Comparison of ENCODE assay signal across 17 cellular contexts in genomic region chr3:71492566-71492965, GRCh38.
A peak's percentile ranks its signal among the peaks of the same experiment; 100 is the strongest.
DNase-seq lines count a peak whose midpoint lies in the region; ATAC-seq, FAIRE-seq and TF ChIP-seq lines count a peak whose summit lies in the region.
"Had no signal": no experiment of that assay in that cellular context is flagged by ENCODE, and none has a peak within 500 bp of the region (broad histone marks: within the 10 kb centered on the region; RNA-seq: fewer than 3 reads in every experiment).

No MANE protein-coding gene starts in this region.

- H3K4me1 ChIP-seq in neuronal stem cell (ENCODE audit: control insufficient read depth in 2 of 2, insufficient read depth in 1 of 2, low read depth in 1 of 2, low read length in 2 of 2): peaks cover 2 to 3% of the 10 kb centered on the region in 2 donors
- peaks cover 0 to 6% of the 10 kb centered on the region in 2 donors for H3K4me1 ChIP-seq in kidney (ENCODE audit: control insufficient read depth in 1 of 2, insufficient read depth in 1 of 2, low read depth in 1 of 2, low read length in 2 of 2)

- H3K27me3 Mint-ChIP-seq in CD4-positive, alpha-beta T cell: no peaks in the 10 kb centered on the region
- no peaks in the 10 kb centered on the region for H3K27me3 Mint-ChIP-seq in activated CD4-positive, alpha-beta memory T cell treated with anti-CD3 and anti-CD28 coated beads for 36 hours
- no peaks in the 10 kb centered on the region for H3K27me3 Mint-ChIP-seq in effector memory CD8-positive, alpha-beta T cell

- CTCF ChIA-PET in CD4-positive, alpha-beta T cell (lab: Charles Lee): no interaction called here
- CTCF ChIA-PET in activated CD4-positive, alpha-beta memory T cell treated with anti-CD3 and anti-CD28 coated beads for 36 hours (lab: Charles Lee): no interaction called here

- H3K79me1 ChIP-seq in neuronal stem cell (ENCODE audit: low read depth, low read length): peaks cover 2% of the 10 kb centered on the region

- intact Hi-C loops in CD4-positive, alpha-beta T cell (cut with DNase I, micrococcal nuclease): loop anchor here in 1 of 2 experiments (2.0 to 5.0 kb wide), 7 partner anchors 20 to 480 kb away; no protein-coding TSS in a partner anchor
- intact Hi-C loops in activated CD4-positive, alpha-beta memory T cell treated with anti-CD3 and anti-CD28 coated beads for 36 hours (cut with micrococcal nuclease): loop anchor here (2.0 to 5.0 kb wide), 4 partner anchors 266 to 480 kb away; no protein-coding TSS in a partner anchor
- intact Hi-C loops in kidney (cut with DNase I): no loop called here

- no peak overlapping the region for H2AFZ ChIP-seq in neuronal stem cell (ENCODE audit: low read length)
- H2AFZ ChIP-seq: PC-9 had no signal

- no peak overlapping the region for H2BK15ac ChIP-seq in neuronal stem cell (ENCODE audit: low read length)

- H3K27ac ChIP-seq in CD4-positive, alpha-beta T cell (ENCODE audit: low read depth, low read length): peak overlapping the region; percentile 88
- no peak overlapping the region for H3K27ac ChIP-seq in neuronal stem cell (replicated peaks; ENCODE audit: low read length)
- no peak overlapping the region for H3K27ac ChIP-seq in kidney (ENCODE audit: low read depth in 2 of 2, low read length in 2 of 2)
- H3K27ac ChIP-seq: 22Rv1; BLaER1 treated with 17β-estradiol and CSF1 and Interleukin-3, amounts not matched to agents 10 nM and 100 nM; PC-9 had no signal

- FAIRE-seq in kidney (lab: Jason Lieb, UNC): no peak
- FAIRE-seq: GM19239, keratinocyte had no signal

- peak overlapping the region; percentile 95 for H3K27ac Mint-ChIP-seq in CD4-positive, alpha-beta T cell
- peak overlapping the region; percentile 93 for H3K27ac Mint-ChIP-seq in activated CD4-positive, alpha-beta memory T cell treated with anti-CD3 and anti-CD28 coated beads for 36 hours
- peak overlapping the region; percentile 73 to 88 for H3K27ac Mint-ChIP-seq in effector memory CD8-positive, alpha-beta T cell

- H2AK5ac ChIP-seq in neuronal stem cell (ENCODE audit: low read depth, low read length): no peak overlapping the region

- H2BK12ac ChIP-seq in neuronal stem cell (ENCODE audit: low read length): no peak overlapping the region

- no peak overlapping the region for H3K23ac ChIP-seq in neuronal stem cell (ENCODE audit: low read depth, low read length, poor library complexity)

- H4K91ac ChIP-seq in neuronal stem cell (ENCODE audit: low read depth, low read length, poor library complexity): no peak overlapping the region

- peak; percentile 28 for ATAC-seq in CD4-positive, alpha-beta T cell (ENCODE audit: poor library complexity)
- peak; percentile 27 for ATAC-seq in effector memory CD8-positive, alpha-beta T cell (replicated peaks)
- ATAC-seq: HCT116 had no signal

- H3K36me3 ChIP-seq in neuronal stem cell (replicated peaks in 1 of 2; ENCODE audit: control insufficient read depth in 2 of 2, insufficient read depth in 2 of 2, low read length in 2 of 2) (peaks cover 0 to 6% of the 10 kb centered on the region in 2 donors), kidney (ENCODE audit: control insufficient read depth in 1 of 2, insufficient read depth in 2 of 2, low read length in 2 of 2) (no peaks in the 10 kb centered on the region)

- no peak overlapping the region for H3K18ac ChIP-seq in neuronal stem cell (ENCODE audit: low read length)

- POLR2A ChIA-PET in CD4-positive, alpha-beta T cell (lab: Charles Lee): interaction anchor here (1.7 to 2.3 kb wide), 4 partner anchors 18 to 76 kb away, joined by 5 to 37 read pairs (median 8); no protein-coding TSS in a partner anchor
- POLR2A ChIA-PET in activated CD4-positive, alpha-beta memory T cell treated with anti-CD3 and anti-CD28 coated beads for 36 hours (lab: Charles Lee): no interaction called here

- TF ChIP-seq CTCF in CD4-positive, alpha-beta T cell (IDR thresholded peaks at IDR 0.05): no peak
- TF ChIP-seq CTCF in kidney (IDR thresholded peaks at IDR 0.05; ENCODE audit: borderline replicate concordance, extremely low read depth, insufficient read depth): no peak

- H3K9me3 Mint-ChIP-seq in CD4-positive, alpha-beta T cell: peaks cover 3% of the 10 kb centered on the region
- peaks cover 9% of the 10 kb centered on the region for H3K9me3 Mint-ChIP-seq in activated CD4-positive, alpha-beta memory T cell treated with anti-CD3 and anti-CD28 coated beads for 36 hours
- H3K9me3 Mint-ChIP-seq in effector memory CD8-positive, alpha-beta T cell: peaks cover 0 to 1% of the 10 kb centered on the region in 2 donors

- no peak overlapping the region for H2BK120ac ChIP-seq in neuronal stem cell (ENCODE audit: low read depth, low read length)

- H3K14ac ChIP-seq in neuronal stem cell (ENCODE audit: low read length): no peak overlapping the region

- H2BK5ac ChIP-seq in neuronal stem cell (ENCODE audit: low read length): no peak overlapping the region

- DNase-seq in DMS 273 (lab: John Stamatoyannopoulos, UW; ENCODE audit: unreplicated experiment) (peak; percentile 3), DMS 273 treated with DMSO at 0.1 percent for 48 hours (lab: John Stamatoyannopoulos, UW) (no peak), neuronal stem cell (ENCODE audit: low spot score) (no peak), HPDE6-E6E7 (ENCODE audit: extremely low spot score) (no peak), kidney (no peak)
- peak in 1 of 10 experiments; percentile 34 for DNase-seq in CD4-positive, alpha-beta T cell
- no peak for DNase-seq in activated CD4-positive, alpha-beta memory T cell treated with anti-CD3 and anti-CD28 coated beads for 36 hours
- DNase-seq in effector memory CD8-positive, alpha-beta T cell: no peak
- DNase-seq: amygdala, NCI-H1092 treated with DMSO at 0.1 percent for 48 hours, NCI-H526 treated with DMSO at 0.1 percent for 48 hours, PC-9 had no signal

- H3K4me1 Mint-ChIP-seq in CD4-positive, alpha-beta T cell (ENCODE audit: low read depth): peaks cover 93% of the 10 kb centered on the region
- H3K4me1 Mint-ChIP-seq in activated CD4-positive, alpha-beta memory T cell treated with anti-CD3 and anti-CD28 coated beads for 36 hours (ENCODE audit: low read depth): peaks cover 87% of the 10 kb centered on the region
- H3K4me1 Mint-ChIP-seq in effector memory CD8-positive, alpha-beta T cell (ENCODE audit: low read depth in 2 of 2): peaks cover 43 to 72% of the 10 kb centered on the region in 2 donors

- H3K9ac ChIP-seq in neuronal stem cell (ENCODE audit: low read depth, low read length, poor library complexity): no peak overlapping the region
- no peak overlapping the region for H3K9ac ChIP-seq in kidney (ENCODE audit: low read length in 2 of 2)
- H3K9ac ChIP-seq: BLaER1 treated with 17β-estradiol and CSF1 and Interleukin-3, amounts not matched to agents 10 nM and 100 nM had no signal

- H3K4me3 ChIP-seq in neuronal stem cell (ENCODE audit: low read length in 2 of 2) (no peak overlapping the region), kidney (ENCODE audit: low read length in 2 of 2) (no peak overlapping the region)
- H3K4me3 ChIP-seq: BLaER1 treated with 17β-estradiol and CSF1 and Interleukin-3, amounts not matched to agents 10 nM and 100 nM; PC-9 had no signal

- no peaks in the 10 kb centered on the region for H3K9me3 ChIP-seq in CD4-positive, alpha-beta T cell (ENCODE audit: control insufficient read depth, low read length)
- H3K9me3 ChIP-seq in neuronal stem cell (replicated peaks in 1 of 2; ENCODE audit: control insufficient read depth in 2 of 2, insufficient read depth in 1 of 2, low read depth in 1 of 2, low read length in 2 of 2): peaks cover 7 to 15% of the 10 kb centered on the region in 2 donors
- peaks cover 0 to 7% of the 10 kb centered on the region in 2 donors for H3K9me3 ChIP-seq in kidney (ENCODE audit: control insufficient read depth in 1 of 2, low read length in 2 of 2)

- H4K8ac ChIP-seq in neuronal stem cell (ENCODE audit: low read depth, low read length): no peak overlapping the region

- no peaks in the 10 kb centered on the region for H3K27me3 ChIP-seq in CD4-positive, alpha-beta T cell (ENCODE audit: control insufficient read depth, insufficient read depth, low read length)
- no peaks in the 10 kb centered on the region for H3K27me3 ChIP-seq in neuronal stem cell (ENCODE audit: control insufficient read depth in 3 of 3, insufficient read depth in 3 of 3, low read depth in 1 of 3, low read length in 3 of 3)
- H3K27me3 ChIP-seq: BLaER1 treated with 17β-estradiol and CSF1 and Interleukin-3, amounts not matched to agents 10 nM and 100 nM had no signal

- peaks cover 47% of the 10 kb centered on the region for H3K36me3 Mint-ChIP-seq in CD4-positive, alpha-beta T cell (ENCODE audit: low read depth)
- peaks cover 26% of the 10 kb centered on the region for H3K36me3 Mint-ChIP-seq in activated CD4-positive, alpha-beta memory T cell treated with anti-CD3 and anti-CD28 coated beads for 36 hours
- peaks cover 17% of the 10 kb centered on the region for H3K36me3 Mint-ChIP-seq in effector memory CD8-positive, alpha-beta T cell (ENCODE audit: insufficient read depth)

- no peak overlapping the region for H3K4me2 ChIP-seq in neuronal stem cell (ENCODE audit: insufficient read depth, low read length, poor library complexity, severe bottlenecking)
- H3K4me2 ChIP-seq: BLaER1 treated with 17β-estradiol and CSF1 and Interleukin-3, amounts not matched to agents 10 nM and 100 nM; PC-9 had no signal

- H3K4ac ChIP-seq in neuronal stem cell (ENCODE audit: low read length): no peak overlapping the region

- H3K4me3 Mint-ChIP-seq in CD4-positive, alpha-beta T cell: peak overlapping the region; percentile 88
- peak overlapping the region; percentile 71 for H3K4me3 Mint-ChIP-seq in activated CD4-positive, alpha-beta memory T cell treated with anti-CD3 and anti-CD28 coated beads for 36 hours
- peak overlapping the region; percentile 63 to 91 for H3K4me3 Mint-ChIP-seq in effector memory CD8-positive, alpha-beta T cell
